21 cellular contexts compared by ENCODE assay signal in genomic region chr10:61138728-61139127, GRCh38.
"Had no signal": no experiment of that assay in that cellular context is flagged by ENCODE, and none has a peak within 500 bp of the region (broad histone marks: within the 10 kb centered on the region; RNA-seq: fewer than 3 reads in every experiment).

No MANE protein-coding gene starts in this region.

- H3K27me3 ChIP-seq: gastroesophageal sphincter, sigmoid colon, tibial artery, upper lobe of left lung, uterus had no signal

- DNase-seq: effector memory CD4-positive, alpha-beta T cell; foreskin fibroblast; glutamatergic neuron; islet precursor cell; mammary epithelial cell; midbrain; naive B cell; nephron progenitor cell; posterior cingulate gyrus; sigmoid colon; small intestine; stimulated activated CD4-positive, alpha-beta T cell treated with anti-CD3 and anti-CD28 coated beads, Interleukin-12 subunit alpha, Interleukin-12 subunit beta, amount 100 ng/mL, for 4 hours; stimulated activated CD4-positive, alpha-beta T cell treated with anti-CD3 and anti-CD28 coated beads, Interleukin-2, amount 100 ng/mL, for 48 hours; stimulated activated naive CD8-positive, alpha-beta T cell treated with anti-CD3 and anti-CD28 coated beads, Interleukin-15, Interleukin-2, amounts not matched to agents 100 U/mL and 50 U/mL, for 24 hours; tibial artery; upper lobe of left lung; uterus had no signal

- H3K9me3 ChIP-seq: gastroesophageal sphincter, sigmoid colon, tibial artery, upper lobe of left lung, uterus had no signal

- H3K4me3 ChIP-seq: gastroesophageal sphincter, sigmoid colon, tibial artery, upper lobe of left lung, uterus had no signal

- H3K4me3 Mint-ChIP-seq: naive B cell, nephron progenitor cell had no signal

- FAIRE-seq: endometrium, small intestine had no signal

- H3K27ac ChIP-seq: gastroesophageal sphincter, sigmoid colon, tibial artery, upper lobe of left lung, uterus had no signal

- H3K36me3 ChIP-seq: gastroesophageal sphincter, sigmoid colon, tibial artery, upper lobe of left lung, uterus had no signal

- ATAC-seq: esophagus mucosa; gastroesophageal sphincter; left lobe of liver; stimulated activated naive CD8-positive, alpha-beta T cell treated with anti-CD3 and anti-CD28 coated beads, Interleukin-15, Interleukin-2, amounts not matched to agents 100 U/mL and 50 U/mL, for 24 hours had no signal

- H3K4me1 ChIP-seq: uterus had no signal

- H3K27me3 Mint-ChIP-seq: naive B cell had no signal
